ENCODE assay signal across 7 cellular contexts in genomic region chr19:4067396-4068057, GRCh38. TPM values are rescaled to one million over a fixed set of nuclear protein-coding genes. Genes with fewer than 3 reads are reported as not detected.
DNase-seq lines count a peak whose midpoint lies in the region; ATAC-seq, FAIRE-seq and TF ChIP-seq lines count a peak whose summit lies in the region.

No MANE protein-coding gene starts in this region.

- H3K9me2 ChIP-seq in GM23248 (ENCODE audit: insufficient read depth), result no peaks in the 10 kb centered on the region

- H3F3A ChIP-seq in GM23248 (ENCODE audit: insufficient read depth), result no peaks in the 10 kb centered on the region

- no peak overlapping the region for H4K5ac ChIP-seq in H1 (ENCODE audit: insufficient read length, low read depth, low read length)

- H3K9me3 ChIP-seq in GM23248 (ENCODE audit: low read depth), result no peaks in the 10 kb centered on the region
- H3K9me3 ChIP-seq in H1 (ENCODE audit: insufficient read depth in 2 of 2, low read depth in 1 of 2, low read length in 1 of 2), result no peaks in the 10 kb centered on the region
- H3K9me3 ChIP-seq in muscle layer of duodenum (ENCODE audit: control insufficient read depth in 1 of 2, low read length in 2 of 2), result no peaks in the 10 kb centered on the region

- no peak overlapping the region for H2BK20ac ChIP-seq in H1 (ENCODE audit: low read length)

- peaks cover 3% of the 10 kb centered on the region; the same call in 1 of the 2 replicates for H4K20me1 ChIP-seq in GM23248 (ENCODE audit: insufficient read depth)
- H4K20me1 ChIP-seq in H1 (replicated peaks in 1 of 2; ENCODE audit: control insufficient read depth in 1 of 2, insufficient read depth in 2 of 2, low read length in 2 of 2), result peaks cover 7 to 13% of the 10 kb centered on the region in 2 experiments

- H4K8ac ChIP-seq in H1 (ENCODE audit: extremely low read depth, insufficient read depth, low read length), result no peak overlapping the region; the same call in 1 of the 2 replicates

- H3K27me3 ChIP-seq in GM23248 (replicated peaks; ENCODE audit: insufficient read depth) (no peaks in the 10 kb centered on the region), H1 (replicated peaks in 1 of 4; ENCODE audit: control insufficient read depth in 3 of 4, extremely low read depth in 1 of 4, insufficient read depth in 3 of 4, low read length in 3 of 4) (peaks cover 10 to 24% (median 22%) of the 10 kb centered on the region in 4 experiments), muscle layer of duodenum (ENCODE audit: low read depth, low read length) (no peaks in the 10 kb centered on the region)

- no peak overlapping the region for H3K23ac ChIP-seq in H1 (ENCODE audit: insufficient read length)

- no peak overlapping the region for H3K27ac ChIP-seq in GM23248
- H3K27ac ChIP-seq in H1 (ENCODE audit: low read depth, low read length), result no peak overlapping the region
- H3K27ac ChIP-seq in muscle layer of duodenum (ENCODE audit: low read length), result peak overlapping the region; percentile 87

- FAIRE-seq in H1 (lab: Jason Lieb, UNC), result no peak

- H2BK12ac ChIP-seq in H1 (ENCODE audit: low read depth, low read length), result no peak overlapping the region

- peaks cover 6% of the 10 kb centered on the region; the same call in 1 of the 2 replicates for H3K23me2 ChIP-seq in H1 (ENCODE audit: low read depth, low read length)

- H3K4me2 ChIP-seq in GM23248 (ENCODE audit: unreplicated experiment) (peak overlapping the region; percentile 57), H1 (ENCODE audit: insufficient read depth in 1 of 2, low read depth in 2 of 2, low read length in 2 of 2) (peak overlapping the region; percentile 66 to 68)

- no peak overlapping the region for H2AK5ac ChIP-seq in H1 (ENCODE audit: low read depth, low read length)

- H4K91ac ChIP-seq in H1 (replicated peaks; ENCODE audit: insufficient read length, low read length), result no peak overlapping the region

- no peak for TF ChIP-seq POLR2A in H1 (IDR thresholded peaks at IDR 0.05; ENCODE audit: control extremely low read depth in 1 of 2, low read depth in 2 of 2, low read length in 2 of 2)

- H2BK5ac ChIP-seq in H1 (ENCODE audit: low read depth, low read length), result no peak overlapping the region

- POLR2A ChIA-PET in H1 (lab: Charles Lee; ENCODE audit: partially characterized antibody), result no interaction called here

- H3K4me1 ChIP-seq in GM23248 (ENCODE audit: insufficient read depth), result peaks cover 5% of the 10 kb centered on the region
- H3K4me1 ChIP-seq in H1 (replicated peaks in 1 of 4; ENCODE audit: control insufficient read depth in 3 of 4, insufficient read depth in 4 of 4, low read length in 3 of 4), result peaks cover 0 to 13% (median 8%) of the 10 kb centered on the region in 4 experiments; a peak in 5 of 7 replicates
- H3K4me1 ChIP-seq in muscle layer of duodenum (ENCODE audit: control insufficient read depth in 1 of 2, insufficient read depth in 2 of 2, low read length in 2 of 2), result peaks cover 6 to 23% of the 10 kb centered on the region in 2 donors

- CTCF ChIA-PET in H1 (lab: Charles Lee; ENCODE audit: partially characterized antibody), result no interaction called here

- no peak overlapping the region for H3K4ac ChIP-seq in H1 (replicated peaks; ENCODE audit: insufficient read length, low read depth, low read length)

- H3K4me3 ChIP-seq in GM23248 (peak overlapping the region; percentile 81), H1 (ENCODE audit: extremely low read depth in 1 of 4, insufficient read depth in 2 of 4, low read depth in 3 of 4, low read length in 4 of 4) (peak overlapping the region; percentile 23 to 93 (median 40); a peak in 7 of 8 replicates), muscle layer of duodenum (ENCODE audit: low read depth in 1 of 2, low read length in 2 of 2) (peak overlapping the region; percentile 52 to 88)

- H3K79me1 ChIP-seq in H1 (ENCODE audit: low read depth, low read length), result peaks cover 2% of the 10 kb centered on the region; the same call in 1 of the 2 replicates

- no peak overlapping the region for H2BK15ac ChIP-seq in H1 (ENCODE audit: low read length)

- no peak overlapping the region for H3K14ac ChIP-seq in H1 (ENCODE audit: insufficient read length)

- WGBS in GM23248 (ENCODE audit: low coverage in 1 of 2, low lambda C conversion rate in 2 of 2, missing lambda C conversion rate in 2 of 2), 2 experiments, result 1 to 3% methylated on average over 33 to 54 of the region's 58 CpGs
- 0% methylated on average over 9 of the region's 58 CpGs; no CpG with 5 or more reads in 1 of the 2 experiments for WGBS in H1 (ENCODE audit: extremely low coverage in 1 of 2, insufficient coverage in 1 of 2, insufficient read length in 1 of 2, insufficient replicate concordance in 2 of 2, low coverage in 1 of 2, low lambda C conversion rate in 2 of 2, missing lambda C conversion rate in 1 of 2), 2 experiments

- no peaks in the 10 kb centered on the region for H3K36me3 ChIP-seq in GM23248 (ENCODE audit: low read depth)
- H3K36me3 ChIP-seq in H1 (ENCODE audit: control insufficient read depth in 2 of 4, insufficient read depth in 4 of 4, low read length in 3 of 4), result no peaks in the 10 kb centered on the region
- H3K36me3 ChIP-seq in muscle layer of duodenum (ENCODE audit: control insufficient read depth in 1 of 2, insufficient read depth in 2 of 2, low read length in 2 of 2), result peaks cover 0 to 7% of the 10 kb centered on the region in 2 donors

- H3K79me2 ChIP-seq in GM23248 (ENCODE audit: insufficient read depth) (peaks cover 25% of the 10 kb centered on the region), H1 (ENCODE audit: control insufficient read depth in 1 of 2, insufficient read depth in 2 of 2, low read length in 2 of 2) (peaks cover 14 to 26% of the 10 kb centered on the region in 2 experiments; a peak in 3 of 4 replicates)

- TF ChIP-seq RAD21 in H1 (IDR thresholded peaks at IDR 0.05 in 1 of 2, conservative IDR thresholded peaks at IDR 0.05 in 1 of 2; ENCODE audit: low read depth in 2 of 2, low read length in 2 of 2), result no peak

- no peak for ATAC-seq in HG03280 (IDR thresholded peaks at IDR 0.05; ENCODE audit: unreplicated experiment)
- ATAC-seq in GM19452 (IDR thresholded peaks at IDR 0.05; ENCODE audit: unreplicated experiment), result no peak
- ATAC-seq in GM21619 (IDR thresholded peaks at IDR 0.05; ENCODE audit: unreplicated experiment), result no peak

- in situ Hi-C loops in GM23248 (cut with MboI), result no loop called here

- H2AFZ ChIP-seq in GM23248 (peak overlapping the region; percentile 57), H1 (ENCODE audit: low read length) (no peak overlapping the region)

- H2BK120ac ChIP-seq in H1 (replicated peaks; ENCODE audit: low read depth, low read length), result no peak overlapping the region

- DNase-seq in GM23248 (peak; percentile 36), RPMI8226 (peak; percentile 69), H1 (ENCODE audit: low read depth in 1 of 2, low spot score in 2 of 2) (no peak)

- no peak overlapping the region for H3K18ac ChIP-seq in H1 (ENCODE audit: extremely low read depth, low read length)

- no peak for TF ChIP-seq EP300 in H1 (IDR thresholded peaks at IDR 0.05; ENCODE audit: borderline replicate concordance in 1 of 2, low read depth in 2 of 2, low read length in 2 of 2)

- H3K9ac ChIP-seq in GM23248 (peak overlapping the region; percentile 87), H1 (replicated peaks in 1 of 4; ENCODE audit: extremely low read depth in 1 of 4, low read depth in 3 of 4, low read length in 3 of 4) (no peak overlapping the region)

- no peak for TF ChIP-seq CTCF in H1 (IDR thresholded peaks at IDR 0.05; ENCODE audit: control extremely low read depth in 1 of 3, insufficient read depth in 1 of 3, low read depth in 1 of 3, low read length in 3 of 3)

- H3K56ac ChIP-seq in H1 (replicated peaks; ENCODE audit: insufficient read length, low read depth, low read length), result no peak overlapping the region

TF ChIP-seq in H1, 55 proteins besides CTCF, POLR2A, EP300 and RAD21 (continues in another document):
- TF ChIP-seq SIN3A (conservative IDR thresholded peaks at IDR 0.05 in 1 of 2, IDR thresholded peaks at IDR 0.05 in 1 of 2; ENCODE audit: low read depth in 1 of 2, low read length in 2 of 2), result no peak

RNA-seq across cellular contexts. Expression of gene ZBTB7A, which starts 0.8 kb away (rescaled TPM):
- total RNA-seq in GM23248 (2014; rRNA removed; shearing (Covaris generic)), result 33.6 and 41.3 TPM in 2 replicates
- polyA plus RNA-seq in GM23248 (2016; fragmentation: Nextera tagmentation; extraction: Ambion mirVana), result 17.8 and 20.6 TPM in 2 replicates
- total RNA-seq in H1 (2021; fragmentation: NEBNext Ultra II Directional; extraction: Animal tissue kit (Norgen Biotek cat#: 25700)), result 16.6 and 17.8 TPM in 2 replicates
- polyA plus RNA-seq in H1 (2011; rRNA removed), result 5.6 and 9.1 TPM in 2 replicates
- 5.6 TPM for polyA plus RNA-seq in H1 (2011; cell fraction: cytosol; rRNA removed)
- polyA plus RNA-seq in H1 (2011; cell fraction: nucleus; rRNA removed), result 19.7 TPM
- polyA plus RNA-seq in H1 (2012, experiment 1 of 2), result 5.4 to 9.5 TPM (median 8.5 TPM) in 4 replicates
- polyA plus RNA-seq in H1 (2012, experiment 2 of 2), result 4.5 TPM
- 17.9 TPM for polyA plus RNA-seq in H1 (2013, experiment 1 of 2)
- polyA plus RNA-seq in H1 (2013, experiment 2 of 2), result 15.8 TPM
- polyA minus RNA-seq in H1 (2011; rRNA and poly(A)+ RNA removed), result 3.1 and 3.5 TPM in 2 replicates
- polyA minus RNA-seq in H1 (2011; cell fraction: cytosol; rRNA and poly(A)+ RNA removed), result 9.5 TPM
- polyA minus RNA-seq in H1 (2011; cell fraction: nucleus; rRNA and poly(A)+ RNA removed), result 14.4 TPM

RNA-seq across cellular contexts. Expression of gene MAP2K2, which starts 56.4 kb away (rescaled TPM):
- total RNA-seq in GM23248 (2014; rRNA removed; shearing (Covaris generic)), result 162 and 212 TPM in 2 replicates
- 32.3 and 47.0 TPM in 2 replicates for polyA plus RNA-seq in GM23248 (2016; fragmentation: Nextera tagmentation; extraction: Ambion mirVana)
- 161 and 162 TPM in 2 replicates for total RNA-seq in H1 (2021; fragmentation: NEBNext Ultra II Directional; extraction: Animal tissue kit (Norgen Biotek cat#: 25700))
- polyA plus RNA-seq in H1 (2011; rRNA removed), result 111 and 194 TPM in 2 replicates
- polyA plus RNA-seq in H1 (2011; cell fraction: cytosol; rRNA removed), result 126 TPM
- polyA plus RNA-seq in H1 (2011; cell fraction: nucleus; rRNA removed), result 193 TPM
- 112 to 185 TPM (median 178 TPM) in 4 replicates for polyA plus RNA-seq in H1 (2012, experiment 1 of 2)
- 196 TPM for polyA plus RNA-seq in H1 (2012, experiment 2 of 2)
- 112 TPM for polyA plus RNA-seq in H1 (2013, experiment 1 of 2)
- polyA plus RNA-seq in H1 (2013, experiment 2 of 2), result 109 TPM
- polyA minus RNA-seq in H1 (2011; rRNA and poly(A)+ RNA removed), result 37.2 and 48.1 TPM in 2 replicates
- 84.9 TPM for polyA minus RNA-seq in H1 (2011; cell fraction: cytosol; rRNA and poly(A)+ RNA removed)
- 58.1 TPM for polyA minus RNA-seq in H1 (2011; cell fraction: nucleus; rRNA and poly(A)+ RNA removed)

RNA-seq across cellular contexts. Expression of gene PIAS4, which starts 60.0 kb away (rescaled TPM):
- total RNA-seq in GM23248 (2014; rRNA removed; shearing (Covaris generic)), result 16.8 and 21.0 TPM in 2 replicates
- 6.9 and 9.1 TPM in 2 replicates for polyA plus RNA-seq in GM23248 (2016; fragmentation: Nextera tagmentation; extraction: Ambion mirVana)
- 41.4 and 51.4 TPM in 2 replicates for total RNA-seq in H1 (2021; fragmentation: NEBNext Ultra II Directional; extraction: Animal tissue kit (Norgen Biotek cat#: 25700))
- 30.2 and 50.9 TPM in 2 replicates for polyA plus RNA-seq in H1 (2011; rRNA removed)
- polyA plus RNA-seq in H1 (2011; cell fraction: cytosol; rRNA removed), result 20.8 TPM
- polyA plus RNA-seq in H1 (2011; cell fraction: nucleus; rRNA removed), result 63.1 TPM
- polyA plus RNA-seq in H1 (2012, experiment 1 of 2), result 38.4 to 43.8 TPM (median 41.8 TPM) in 4 replicates
- polyA plus RNA-seq in H1 (2012, experiment 2 of 2), result 41.0 TPM
- polyA plus RNA-seq in H1 (2013, experiment 1 of 2), result 50.9 TPM
- polyA plus RNA-seq in H1 (2013, experiment 2 of 2), result 51.6 TPM
- 15.1 and 22.0 TPM in 2 replicates for polyA minus RNA-seq in H1 (2011; rRNA and poly(A)+ RNA removed)
- 18.9 TPM for polyA minus RNA-seq in H1 (2011; cell fraction: cytosol; rRNA and poly(A)+ RNA removed)
- polyA minus RNA-seq in H1 (2011; cell fraction: nucleus; rRNA and poly(A)+ RNA removed), result 25.7 TPM

Comparison
In these comparisons a context has a peak if more than half of its experiments do, and no peak if none do; other contexts are left out.
1. DNase-seq: peak in GM23248 (single experiment) and RPMI8226 (single experiment); none in H1 (0 of 2).
2. Peak in every context shown above with its lines, with median percentiles within 50 percentile points of each other: H3K4me3 ChIP-seq.